In genomic region chr22:20315337-20316216, GRCh38 we compare ENCODE assay signal across 2 cellular contexts.
TF ChIP-seq lines count a peak whose summit lies in the region.

No MANE protein-coding gene starts in this region.

TF ChIP-seq in H1, 55 proteins besides CTCF, POLR2A, EP300 and RAD21:
- TF ChIP-seq RBBP5 (IDR thresholded peaks at IDR 0.05; ENCODE audit: borderline replicate concordance, low read depth, low read length) (no peak), KDM5A (IDR thresholded peaks at IDR 0.05; ENCODE audit: low read length) (no peak), CEBPB (IDR thresholded peaks at IDR 0.05; ENCODE audit: low read depth, low read length) (no peak)

TF ChIP-seq in GM23338, 12 proteins besides CTCF, POLR2A, EP300 and RAD21:
- no peak for TF ChIP-seq CREB1 (CRISPR knock-in tag; IDR thresholded peaks at IDR 0.05; ENCODE audit: low read depth)
- TF ChIP-seq ZNF462 (CRISPR knock-in tag; IDR thresholded peaks at IDR 0.05): no peak
- no peak for TF ChIP-seq NANOG (IDR thresholded peaks at IDR 0.05; ENCODE audit: borderline replicate concordance)
- TF ChIP-seq STAT1 (IDR thresholded peaks at IDR 0.05; ENCODE audit: unreplicated experiment): no peak
- no peak for TF ChIP-seq ZNF331 (CRISPR knock-in tag; IDR thresholded peaks at IDR 0.05; ENCODE audit: low read depth)
- TF ChIP-seq POLR2AphosphoS5 (IDR thresholded peaks at IDR 0.05; ENCODE audit: low read depth): no peak
- no peak for TF ChIP-seq EZH2phosphoT487 (IDR thresholded peaks at IDR 0.05; ENCODE audit: unreplicated experiment)
- TF ChIP-seq EZH2 (IDR thresholded peaks at IDR 0.05; ENCODE audit: low read depth, unreplicated experiment): no peak
- TF ChIP-seq ZNF114 (CRISPR knock-in tag; IDR thresholded peaks at IDR 0.05): no peak
- no peak for TF ChIP-seq ETS1 (IDR thresholded peaks at IDR 0.05)
- TF ChIP-seq JUNB (IDR thresholded peaks at IDR 0.05; ENCODE audit: unreplicated experiment): no peak
- no peak for TF ChIP-seq REST (IDR thresholded peaks at IDR 0.05; ENCODE audit: unreplicated experiment)
